Comparison of ENCODE assay signal across 25 cellular contexts in the genomic region with DNA sequence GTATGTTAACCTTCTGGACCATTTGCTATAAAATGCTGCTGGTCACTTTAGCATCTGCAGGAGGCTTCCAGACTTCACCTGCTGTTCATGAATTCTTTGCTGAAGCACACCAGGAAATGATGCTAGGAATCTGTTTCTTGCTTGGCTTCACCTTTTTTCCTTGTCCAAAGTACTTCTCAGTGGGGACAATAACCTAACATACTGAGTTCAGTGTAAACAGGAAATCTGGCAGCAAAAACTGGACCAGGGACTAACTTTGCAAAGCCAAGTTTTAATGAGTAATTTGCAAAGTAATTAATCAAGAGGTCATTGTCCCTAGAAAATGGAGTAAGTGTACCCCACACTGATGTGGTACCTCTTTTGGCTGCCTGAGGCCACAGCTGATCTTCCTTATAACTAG.
DNase-seq lines count a peak whose midpoint lies in the region; ATAC-seq and TF ChIP-seq lines count a peak whose summit lies in the region.
"Had no signal": no experiment of that assay in that cellular context is flagged by ENCODE, and none has a peak within 500 bp of the region (broad histone marks: within the 10 kb centered on the region; RNA-seq: fewer than 3 reads in every experiment).

No MANE protein-coding gene starts in this region.

- H4K91ac ChIP-seq in H9 (ENCODE audit: insufficient read length, low read depth, low read length), result no peak overlapping the region

- H3K27me3 ChIP-seq in left ventricle myocardium inferior (ENCODE audit: low read depth), result no peaks in the 10 kb centered on the region
- no peaks in the 10 kb centered on the region for H3K27me3 ChIP-seq in H9 (ENCODE audit: insufficient read depth, low read length)
- H3K27me3 ChIP-seq: BE2C, BLaER1 had no signal

- no peak overlapping the region for H3K4me2 ChIP-seq in H9 (ENCODE audit: insufficient read depth, insufficient read length, low read length)
- H3K4me2 ChIP-seq: BLaER1 had no signal

- H3K4me1 ChIP-seq in left ventricle myocardium inferior (peaks cover 65% of the 10 kb centered on the region), H9 (ENCODE audit: insufficient read depth, low read length) (no peaks in the 10 kb centered on the region)

- H3K4me3 Mint-ChIP-seq in H9 (no peak overlapping the region), glutamatergic neuron (ENCODE audit: unreplicated experiment) (no peak overlapping the region)
- no peak overlapping the region for H3K4me3 Mint-ChIP-seq in natural killer cell treated with Interleukin-12 subunit alpha and Interleukin-12 subunit beta and Interleukin-15 and Interleukin-18, amount 100 ng/mL, for 72 hours
- H3K4me3 Mint-ChIP-seq: CD14-positive monocyte; CD4-positive, alpha-beta memory T cell; CD4-positive, CD25-positive, alpha-beta regulatory T cell; CD8-positive, alpha-beta memory T cell had no signal

- H3K4me3 ChIP-seq in left ventricle myocardium inferior, result no peak overlapping the region
- H3K4me3 ChIP-seq: BLaER1, GM12878 had no signal

- no peak overlapping the region for H2BK15ac ChIP-seq in H9 (ENCODE audit: low read depth, low read length)

- no peaks in the 10 kb centered on the region for H3K79me1 ChIP-seq in H9 (ENCODE audit: insufficient read depth, low read depth, low read length, poor library complexity, severe bottlenecking)

- H3K36me3 ChIP-seq in left ventricle myocardium inferior, result no peaks in the 10 kb centered on the region
- H3K36me3 ChIP-seq: BE2C, BLaER1 had no signal

- H3K9ac ChIP-seq in H9 (ENCODE audit: extremely low read depth, insufficient read length, low read length), result peak overlapping the region; percentile 4
- H3K9ac ChIP-seq: BLaER1 had no signal

- H3K27ac Mint-ChIP-seq in H9 (no peak overlapping the region), glutamatergic neuron (ENCODE audit: unreplicated experiment) (peak overlapping the region; percentile 75)
- H3K27ac Mint-ChIP-seq in natural killer cell treated with Interleukin-12 subunit alpha and Interleukin-12 subunit beta and Interleukin-15 and Interleukin-18, amount 100 ng/mL, for 72 hours, result no peak overlapping the region
- H3K27ac Mint-ChIP-seq: CD14-positive monocyte; CD4-positive, CD25-positive, alpha-beta regulatory T cell had no signal

- H3K27me3 Mint-ChIP-seq in H9 (ENCODE audit: low read depth), result no peaks in the 10 kb centered on the region
- peaks cover 6% of the 10 kb centered on the region for H3K27me3 Mint-ChIP-seq in glutamatergic neuron (ENCODE audit: unreplicated experiment)
- H3K27me3 Mint-ChIP-seq in natural killer cell treated with Interleukin-12 subunit alpha and Interleukin-12 subunit beta and Interleukin-15 and Interleukin-18, amount 100 ng/mL, for 72 hours, result no peaks in the 10 kb centered on the region
- H3K27me3 Mint-ChIP-seq: CD4-positive, alpha-beta memory T cell had no signal

- H3K4me1 Mint-ChIP-seq in H9, result no peaks in the 10 kb centered on the region
- peaks cover 13% of the 10 kb centered on the region for H3K4me1 Mint-ChIP-seq in glutamatergic neuron (ENCODE audit: low read depth, unreplicated experiment)
- H3K4me1 Mint-ChIP-seq in natural killer cell treated with Interleukin-12 subunit alpha and Interleukin-12 subunit beta and Interleukin-15 and Interleukin-18, amount 100 ng/mL, for 72 hours (ENCODE audit: low read depth in 2 of 2), result peaks cover 15 to 16% of the 10 kb centered on the region in 2 donors
- H3K4me1 Mint-ChIP-seq: CD4-positive, CD25-positive, alpha-beta regulatory T cell; CD8-positive, alpha-beta memory T cell had no signal

- H3K4ac ChIP-seq in H9 (ENCODE audit: low read depth, low read length), result no peak overlapping the region

- intact Hi-C loops in left ventricle myocardium inferior (cut with micrococcal nuclease) (no loop called here), left ventricle myocardium superior (cut with micrococcal nuclease) (no loop called here)

- H2BK5ac ChIP-seq in H9 (ENCODE audit: insufficient read length, low read length), result no peak overlapping the region

- H3K9me3 Mint-ChIP-seq in H9 (no peaks in the 10 kb centered on the region), glutamatergic neuron (ENCODE audit: unreplicated experiment) (peaks cover 7% of the 10 kb centered on the region)
- H3K9me3 Mint-ChIP-seq in natural killer cell treated with Interleukin-12 subunit alpha and Interleukin-12 subunit beta and Interleukin-15 and Interleukin-18, amount 100 ng/mL, for 72 hours, result no peaks in the 10 kb centered on the region
- H3K9me3 Mint-ChIP-seq: CD14-positive monocyte had no signal

- H3K36me3 Mint-ChIP-seq in H9 (ENCODE audit: insufficient read depth in 1 of 3, low read depth in 3 of 3), result no peaks in the 10 kb centered on the region
- H3K36me3 Mint-ChIP-seq in glutamatergic neuron (ENCODE audit: unreplicated experiment), result no peaks in the 10 kb centered on the region
- H3K36me3 Mint-ChIP-seq in natural killer cell treated with Interleukin-12 subunit alpha and Interleukin-12 subunit beta and Interleukin-15 and Interleukin-18, amount 100 ng/mL, for 72 hours, result no peaks in the 10 kb centered on the region
- H3K36me3 Mint-ChIP-seq: CD4-positive, CD25-positive, alpha-beta regulatory T cell had no signal

- H4K20me1 ChIP-seq in H9 (ENCODE audit: control insufficient read depth, insufficient read depth, insufficient read length), result no peaks in the 10 kb centered on the region
- H4K20me1 ChIP-seq: BLaER1 had no signal

- no peak overlapping the region for H3K18ac ChIP-seq in H9 (ENCODE audit: insufficient read length, low read depth, low read length)

- H3K23ac ChIP-seq in H9 (ENCODE audit: insufficient read length, low read depth, low read length), result no peak overlapping the region

- H2BK12ac ChIP-seq in H9 (ENCODE audit: insufficient read length, low read depth, low read length), result no peak overlapping the region

- no peak overlapping the region for H2BK20ac ChIP-seq in H9 (ENCODE audit: low read depth, low read length, poor library complexity, severe bottlenecking)

- H4K5ac ChIP-seq in H9 (ENCODE audit: insufficient read length, low read depth, low read length), result no peak overlapping the region

- no peaks in the 10 kb centered on the region for H3K9me3 ChIP-seq in left ventricle myocardium inferior (replicated peaks)
- H3K9me3 ChIP-seq in H9 (ENCODE audit: control insufficient read depth, low read depth, low read length), result no peaks in the 10 kb centered on the region
- H3K9me3 ChIP-seq: BE2C, BLaER1 had no signal

- DNase-seq in left ventricle myocardium inferior, result no peak
- DNase-seq in left ventricle myocardium superior, result no peak
- DNase-seq in H9, result no peak
- no peak for DNase-seq in glutamatergic neuron
- no peak for DNase-seq in left lobe of liver (ENCODE audit: low spot score)
- DNase-seq in HT-29 (ENCODE audit: low spot score), result no peak
- DNase-seq in natural killer cell treated with Interleukin-12 subunit alpha and Interleukin-12 subunit beta and Interleukin-15 and Interleukin-18, amount 100 ng/mL, for 72 hours (ENCODE audit: low spot score), result no peak
- DNase-seq in NCI-H187 treated with DMSO at 0.1 percent for 48 hours (lab: John Stamatoyannopoulos, UW), result no peak
- DNase-seq: 8988T; ACHN; BE2C; C1 segment of cervical spinal cord; CD4-positive, alpha-beta memory T cell; CD4-positive, CD25-positive, alpha-beta regulatory T cell; CD8-positive, alpha-beta memory T cell; COR-L47; DMS 273 treated with DMSO at 0.1 percent for 48 hours; DMS153; DMS79; DND-41; EL; GDM1 had no signal

- no peak overlapping the region for H4K8ac ChIP-seq in H9 (replicated peaks; ENCODE audit: insufficient read length, low read depth, low read length)

- no peaks in the 10 kb centered on the region for H3K23me2 ChIP-seq in H9 (ENCODE audit: insufficient read length, low read depth, low read length, poor library complexity, severe bottlenecking)

- no peaks in the 10 kb centered on the region for H3K79me2 ChIP-seq in H9 (ENCODE audit: insufficient read depth, low read length)

- H3K56ac ChIP-seq in H9 (ENCODE audit: insufficient read length, low read depth, low read length), result no peak overlapping the region

- ATAC-seq in left ventricle myocardium superior, result no peak
- ATAC-seq in left lobe of liver, result peak; percentile 78
- no peak for ATAC-seq in natural killer cell treated with Interleukin-12 subunit alpha and Interleukin-12 subunit beta and Interleukin-15 and Interleukin-18, amount 100 ng/mL, for 72 hours
- ATAC-seq: GM12878 had no signal

- no peak overlapping the region for H2BK120ac ChIP-seq in H9 (ENCODE audit: low read depth, low read length, poor library complexity, severe bottlenecking)

- no peak overlapping the region for H2AK5ac ChIP-seq in H9 (ENCODE audit: insufficient read length, low read length)

- H3K14ac ChIP-seq in H9 (ENCODE audit: insufficient read depth, low read length), result no peak overlapping the region

- no peak overlapping the region for H3T11ph ChIP-seq in H9 (ENCODE audit: low read length)

- no peak for TF ChIP-seq CTCF in left ventricle myocardium inferior (IDR thresholded peaks at IDR 0.05; ENCODE audit: borderline replicate concordance)
- no peak for TF ChIP-seq CTCF in H9 (conservative IDR thresholded peaks at IDR 0.05)
- no peak for TF ChIP-seq CTCF in glutamatergic neuron (IDR thresholded peaks at IDR 0.05; ENCODE audit: partially characterized antibody, unreplicated experiment)

- H3K27ac ChIP-seq in left ventricle myocardium inferior (replicated peaks) (peak overlapping the region; percentile 21), H9 (ENCODE audit: insufficient read length, low read depth, low read length) (no peak overlapping the region)
- H3K27ac ChIP-seq: BLaER1 had no signal

- H2AFZ ChIP-seq in H9 (ENCODE audit: low read length), result no peak overlapping the region
